25 cellular contexts compared by ENCODE assay signal in the genomic region with DNA sequence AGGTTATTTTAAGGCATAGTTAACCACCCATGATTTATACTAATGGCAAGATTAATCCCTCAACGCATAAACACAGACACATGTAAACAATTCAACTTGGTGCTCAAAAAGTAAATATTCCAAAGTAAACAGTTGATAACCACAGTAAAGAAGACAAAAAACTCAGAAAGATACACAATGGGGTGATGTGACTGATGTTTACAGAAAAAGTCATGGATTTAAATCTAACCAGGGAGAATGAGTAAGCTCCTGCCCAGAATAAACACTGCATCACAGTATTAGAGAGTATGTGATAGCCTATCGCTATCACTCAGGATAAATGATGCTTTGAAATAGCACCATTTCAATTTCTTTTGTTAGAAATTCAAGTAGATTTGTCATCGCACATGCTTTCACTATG. TPM values are rescaled to one million over a fixed set of nuclear protein-coding genes. Genes with fewer than 3 reads are reported as not detected.
DNase-seq lines count a peak whose midpoint lies in the region; ATAC-seq, FAIRE-seq and TF ChIP-seq lines count a peak whose summit lies in the region.
"Had no signal": no experiment of that assay in that cellular context is flagged by ENCODE, and none has a peak within 500 bp of the region (broad histone marks: within the 10 kb centered on the region; RNA-seq: fewer than 3 reads in every experiment).

No MANE protein-coding gene starts in this region.

- peaks cover 40% of the 10 kb centered on the region for H3K4me1 Mint-ChIP-seq in HFFc6 (ENCODE audit: low read depth)

- TF ChIP-seq POLR2A in A549 (IDR thresholded peaks at IDR 0.05; ENCODE audit: low read length) = no peak

- TF ChIP-seq CTCF in A549 (IDR thresholded peaks at IDR 0.05) (no peak), HFFc6 (IDR thresholded peaks at IDR 0.05) (no peak), foreskin fibroblast (IDR thresholded peaks at IDR 0.05; ENCODE audit: low read depth, low read length) (no peak)

- H3K4me3 ChIP-seq in A549 (no peak overlapping the region), foreskin fibroblast (ENCODE audit: low read depth in 1 of 2, low read length in 2 of 2) (no peak overlapping the region)
- H3K4me3 ChIP-seq: adrenal gland, coronary artery, MG63 had no signal

- peaks cover 13% of the 10 kb centered on the region for H3K36me3 Mint-ChIP-seq in HFFc6 (ENCODE audit: low read depth)

- POLR2A ChIA-PET in A549 (lab: Yijun Ruan, JAX) = interaction anchor here (1.0 kb wide), 1 partner anchor 90 kb away, joined by 3 read pairs; no protein-coding TSS in a partner anchor

- peak in 1 of 2 experiments; percentile 60; a peak in 1 of 5 replicates for TF ChIP-seq EP300 in A549 (IDR thresholded peaks at IDR 0.05)

- H3K9me3 Mint-ChIP-seq in HFFc6 = 0 out of 2 replicates have a peak, but pooled peaks cover 5% of the 10 kb centered on the region
- H3K9me3 Mint-ChIP-seq: activated T-cell treated with anti-CD3 and anti-CD28 coated beads, Interleukin-2, amount 50 U/mL, for 4 hours had no signal

- H3K4me2 ChIP-seq in A549 = peak overlapping the region; percentile 52

- no peak for TF ChIP-seq RAD21 in A549 (conservative IDR thresholded peaks at IDR 0.05 in 1 of 2, IDR thresholded peaks at IDR 0.05 in 1 of 2)

- DNase-seq in A549 (ENCODE audit: low read depth in 1 of 2, low spot score in 1 of 2) (peak; percentile 21 to 78), HFFc6 (peak; percentile 19), amniotic epithelial cell (ENCODE audit: low read depth) (peak; percentile 57), foreskin fibroblast (peak; percentile 8 to 38), NCI-H187 treated with DMSO at 0.1 percent for 48 hours (lab: John Stamatoyannopoulos, UW) (no peak), SKM-1 treated with dmso at 0.1 percent for 144 hours (lab: John Stamatoyannopoulos, UW; ENCODE audit: unreplicated experiment) (no peak)
- DNase-seq: activated CD4-positive, alpha-beta T cell treated with anti-CD3 and anti-CD28 coated beads for 4 hours; activated CD8-positive, alpha-beta memory T cell treated with anti-CD3 and anti-CD28 coated beads for 24 hours; activated T-cell treated with anti-CD3 and anti-CD28 coated beads, Interleukin-2, amount 50 U/mL, for 4 hours; adrenal gland; DMS79 treated with DMSO at 0.1 percent for 48 hours; endodermal cell; head of caudate nucleus; left cardiac atrium; MG63; NCI-H510A treated with DMSO at 0.1 percent for 48 hours; trophoblast cell had no signal

- H3K27me3 Mint-ChIP-seq in HFFc6 (ENCODE audit: insufficient read depth) = peaks cover 4% of the 10 kb centered on the region; the same call in 1 of the 2 replicates
- H3K27me3 Mint-ChIP-seq: progenitor cell of endocrine pancreas had no signal

- ATAC-seq in A549 = peak; percentile 96 to 97
- ATAC-seq in GM19395 (IDR thresholded peaks at IDR 0.05; ENCODE audit: unreplicated experiment) = no peak
- no peak for ATAC-seq in GM19455 (IDR thresholded peaks at IDR 0.05; ENCODE audit: unreplicated experiment)
- ATAC-seq: activated T-cell treated with anti-CD3 and anti-CD28 coated beads, Interleukin-2, amount 50 U/mL, for 4 hours; HCT116; left cardiac atrium had no signal

- CTCF ChIA-PET in A549 (lab: Yijun Ruan, JAX) = interaction anchor here (0.6 to 2.0 kb wide), 3 partner anchors 39 to 182 kb away, joined by 3 to 12 read pairs (median 4); no protein-coding TSS in a partner anchor

- no peak overlapping the region for H3K27ac ChIP-seq in A549
- H3K27ac ChIP-seq: adrenal gland, coronary artery had no signal

- peaks cover 38% of the 10 kb centered on the region for H3K4me1 ChIP-seq in A549

- no peak overlapping the region for H3K4me3 Mint-ChIP-seq in HFFc6
- H3K4me3 Mint-ChIP-seq: activated T-cell treated with anti-CD3 and anti-CD28 coated beads, Interleukin-2, amount 50 U/mL, for 4 hours; endodermal cell; T-helper 1 cell treated with Interleukin-12 subunit alpha and Interleukin-12 subunit beta and Interleukin-4 antibody, amounts not matched to agents 30 μg/mL and 1 μg/mL, for 36 hours had no signal

- 4% methylated on average over 3 of the region's 3 CpGs for WGBS in A549 (ENCODE audit: missing lambda C conversion rate)

- H3K27ac Mint-ChIP-seq in HFFc6 = peak overlapping the region; percentile 12; the same call in 1 of the 2 replicates
- H3K27ac Mint-ChIP-seq: endodermal cell; progenitor cell of endocrine pancreas; T-helper 1 cell treated with Interleukin-12 subunit alpha and Interleukin-12 subunit beta and Interleukin-4 antibody, amounts not matched to agents 30 μg/mL and 1 μg/mL, for 36 hours had no signal

- H3K9me3 ChIP-seq in A549 = peaks cover 2% of the 10 kb centered on the region; the same call in 1 of the 3 replicates
- H3K9me3 ChIP-seq: adrenal gland had no signal

- peak; percentile 56 for FAIRE-seq in A549 (lab: Jason Lieb, UNC)
- FAIRE-seq: A204.1, GM12892 had no signal

TF ChIP-seq in A549, 52 proteins besides CTCF, POLR2A, EP300 and RAD21:
- TF ChIP-seq FOSL2 (IDR thresholded peaks at IDR 0.05) = peak; percentile 82
- peak; percentile 92 for TF ChIP-seq FOSL2 (CRISPR knock-in tag; IDR thresholded peaks at IDR 0.05)
- TF ChIP-seq KDM5A (IDR thresholded peaks at IDR 0.05) = no peak
- no peak for TF ChIP-seq HEYL (CRISPR knock-in tag; IDR thresholded peaks at IDR 0.05)
- TF ChIP-seq ZFP36 (IDR thresholded peaks at IDR 0.05; ENCODE audit: borderline replicate concordance, partially characterized antibody) = peak; percentile 70
- peak; percentile 92 for TF ChIP-seq GATA3 (IDR thresholded peaks at IDR 0.05; ENCODE audit: borderline replicate concordance)
- TF ChIP-seq, protein P1, sequence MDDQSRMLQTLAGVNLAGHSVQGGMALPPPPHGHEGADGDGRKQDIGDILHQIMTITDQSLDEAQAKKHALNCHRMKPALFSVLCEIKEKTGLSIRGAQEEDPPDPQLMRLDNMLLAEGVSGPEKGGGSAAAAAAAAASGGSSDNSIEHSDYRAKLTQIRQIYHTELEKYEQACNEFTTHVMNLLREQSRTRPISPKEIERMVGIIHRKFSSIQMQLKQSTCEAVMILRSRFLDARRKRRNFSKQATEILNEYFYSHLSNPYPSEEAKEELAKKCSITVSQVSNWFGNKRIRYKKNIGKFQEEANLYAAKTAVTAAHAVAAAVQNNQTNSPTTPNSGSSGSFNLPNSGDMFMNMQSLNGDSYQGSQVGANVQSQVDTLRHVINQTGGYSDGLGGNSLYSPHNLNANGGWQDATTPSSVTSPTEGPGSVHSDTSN (IDR thresholded peaks at IDR 0.05) = no peak
- TF ChIP-seq BCL3 (IDR thresholded peaks at IDR 0.05) = peak; percentile 55; the same call in 1 of the 3 replicates
- peak; percentile 50 to 91; a peak in 3 of 5 replicates for TF ChIP-seq JUN (IDR thresholded peaks at IDR 0.05)
- TF ChIP-seq CEBPB (IDR thresholded peaks at IDR 0.05) = peak in 1 of 2 experiments; percentile 60; a peak in 1 of 4 replicates
- no peak for TF ChIP-seq ZC3H11A (IDR thresholded peaks at IDR 0.05)
- TF ChIP-seq JUNB (IDR thresholded peaks at IDR 0.05) = peak; percentile 94
- peak; percentile 78 for TF ChIP-seq MAX (IDR thresholded peaks at IDR 0.05)

RNA-seq across cellular contexts. Expression of gene HIBCH, which starts 49.3 kb away (rescaled TPM):
- 17.6 and 26.9 TPM in 2 replicates for polyA plus RNA-seq in A549 (2011; rRNA removed)
- polyA plus RNA-seq in A549 (2012; cell fraction: cytosol; rRNA removed) = 6.0 and 7.2 TPM in 2 replicates
- 3.4 and 5.5 TPM in 2 replicates for polyA plus RNA-seq in A549 (2012; cell fraction: nucleus; rRNA removed)
- polyA plus RNA-seq in A549 (2017; fragmentation: RNase III; extraction: RNeasy Plus Mini Kit Qiagen cat#74134 plus additional on column Dnase treatment) = 21.8 to 21.9 TPM (median 21.8 TPM) in 3 replicates
- polyA minus RNA-seq in A549 (2011; rRNA and poly(A)+ RNA removed) = 10.5 and 10.9 TPM in 2 replicates
- 10 to 100 TPM; 14.6 to 20.5 (median 17.2) TPM for total RNA-seq in HFFc6 (2021; fragmentation: NEBNext Ultra II Directional; extraction: Animal tissue kit (Norgen Biotek cat#: 25700))

Comparison
In these comparisons a context has a peak if more than half of its experiments do, and no peak if none do; other contexts are left out.
1. ATAC-seq: peak in A549 (2 of 2); none in GM19395 (single experiment) and GM19455 (single experiment).
2. DNase-seq: peak in A549 (2 of 2), HFFc6 (single experiment), amniotic epithelial cell (single experiment) and foreskin fibroblast (2 of 2); none in NCI-H187 treated with DMSO at 0.1 percent for 48 hours (single experiment) and SKM-1 treated with dmso at 0.1 percent for 144 hours (single experiment).